Comparison of ENCODE assay signal across 8 cellular contexts in genomic region chr6:149082320-149082719, GRCh38.
A peak's percentile ranks its signal among the peaks of the same experiment; 100 is the strongest.
DNase-seq lines count a peak whose midpoint lies in the region; ATAC-seq lines count a peak whose summit lies in the region.

No MANE protein-coding gene starts in this region.

- no peaks in the 10 kb centered on the region for H3K27me3 Mint-ChIP-seq in activated CD4-positive, alpha-beta memory T cell treated with anti-CD3 and anti-CD28 coated beads for 36 hours

- ATAC-seq in GM18868 (IDR thresholded peaks at IDR 0.05; ENCODE audit: unreplicated experiment), result peak; percentile 68
- ATAC-seq in HG03520 (IDR thresholded peaks at IDR 0.05; ENCODE audit: unreplicated experiment), result peak; percentile 82

- H3K4me3 Mint-ChIP-seq in activated CD4-positive, alpha-beta memory T cell treated with anti-CD3 and anti-CD28 coated beads for 36 hours, result no peak overlapping the region

- CTCF ChIA-PET in activated CD4-positive, alpha-beta memory T cell treated with anti-CD3 and anti-CD28 coated beads for 36 hours (lab: Charles Lee), result interaction anchor here (0.6 to 4.5 kb wide), 34 partner anchors 13 to 463 kb away, joined by 3 to 68 read pairs (median 4); partner anchors contain the start of gene PPIL4

- H3K27ac Mint-ChIP-seq in activated CD4-positive, alpha-beta memory T cell treated with anti-CD3 and anti-CD28 coated beads for 36 hours, result peak overlapping the region; percentile 26

- peaks cover 79% of the 10 kb centered on the region for H3K4me1 Mint-ChIP-seq in activated CD4-positive, alpha-beta memory T cell treated with anti-CD3 and anti-CD28 coated beads for 36 hours (ENCODE audit: low read depth)

- POLR2A ChIA-PET in activated CD4-positive, alpha-beta memory T cell treated with anti-CD3 and anti-CD28 coated beads for 36 hours (lab: Charles Lee), result interaction anchor here (1.6 kb wide), 1 partner anchor 235 kb away, joined by 3 read pairs; the partner anchor contains the start of gene TAB2

- no peaks in the 10 kb centered on the region for H3K36me3 Mint-ChIP-seq in activated CD4-positive, alpha-beta memory T cell treated with anti-CD3 and anti-CD28 coated beads for 36 hours

- intact Hi-C loops in activated CD4-positive, alpha-beta memory T cell treated with anti-CD3 and anti-CD28 coated beads for 36 hours (cut with micrococcal nuclease), result loop anchor here (1.0 to 5.0 kb wide), 5 partner anchors 50 to 434 kb away; no protein-coding TSS in a partner anchor

- in situ Hi-C loops in ACHN (cut with HindIII; ENCODE audit: low pct_ligation_motif_present, low pct_unique_long_range_greater_than_20kb, low sequenced_read_pairs), result loop anchor here (25.0 kb wide), 1 partner anchor 355 kb away; no protein-coding TSS in a partner anchor

- DNase-seq in ACHN (peak; percentile 54), NCI-H82 (lab: John Stamatoyannopoulos, UW) (peak; percentile 76), lung microvascular endothelial cell (ENCODE audit: low read depth in 2 of 2) (peak; percentile 72 to 80)
- peak; percentile 93 for DNase-seq in activated CD4-positive, alpha-beta memory T cell treated with anti-CD3 and anti-CD28 coated beads for 36 hours
- peak; percentile 84 for DNase-seq in effector CD4-positive, alpha-beta T cell
- DNase-seq in stimulated activated CD8-positive, alpha-beta memory T cell treated with anti-CD3 and anti-CD28 coated beads, Interleukin-2, amount 100 ng/mL, for 1 hour (ENCODE audit: low read depth in 2 of 2), result peak; percentile 71 to 78

- H3K9me3 Mint-ChIP-seq in activated CD4-positive, alpha-beta memory T cell treated with anti-CD3 and anti-CD28 coated beads for 36 hours, result no peaks in the 10 kb centered on the region

Comparison
In these comparisons a context has a peak if more than half of its experiments do, and no peak if none do; other contexts are left out.
1. Peak in every context shown above with its lines: DNase-seq and ATAC-seq.